ENCODE assay signal across 16 cellular contexts in the genomic region with DNA sequence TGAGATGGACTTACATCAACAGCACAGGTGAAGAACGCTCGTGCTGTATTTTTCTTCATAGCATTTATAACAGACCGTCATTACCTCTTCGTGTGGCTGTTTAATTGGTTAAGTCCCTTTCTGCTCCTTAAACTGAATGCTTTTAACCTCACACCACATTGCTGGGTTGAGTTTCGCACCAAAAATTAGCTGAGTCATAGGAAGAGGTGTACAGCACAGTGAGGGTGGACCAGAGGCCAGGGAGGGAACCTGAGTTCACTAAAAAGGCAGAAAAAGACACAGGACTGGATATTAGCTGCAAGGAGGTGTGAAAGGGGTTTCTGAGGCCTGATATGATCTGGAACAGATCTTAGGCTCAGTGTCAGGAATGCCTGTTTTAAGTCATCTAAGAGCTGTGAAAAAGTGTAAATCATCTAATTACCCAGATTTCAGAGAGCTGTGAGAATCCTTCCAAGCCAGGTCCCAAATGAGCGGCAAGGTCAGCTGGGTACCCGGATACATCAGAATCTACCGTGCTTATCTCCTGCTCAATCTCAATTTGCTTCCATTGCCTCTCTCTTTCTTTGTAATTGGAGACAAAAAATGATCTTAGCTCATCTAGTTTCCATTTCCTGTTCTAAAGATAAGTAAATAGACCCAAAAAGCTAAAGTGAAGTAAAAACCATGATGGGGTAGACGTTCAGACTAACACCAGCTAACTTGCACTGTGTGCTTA. TPM values are rescaled to one million over a fixed set of nuclear protein-coding genes. Genes with fewer than 3 reads are reported as not detected.
DNase-seq lines count a peak whose midpoint lies in the region; ATAC-seq and TF ChIP-seq lines count a peak whose summit lies in the region.
"Had no signal": no experiment of that assay in that cellular context is flagged by ENCODE, and none has a peak within 500 bp of the region (broad histone marks: within the 10 kb centered on the region; RNA-seq: fewer than 3 reads in every experiment).

No MANE protein-coding gene starts in this region.

- H2AFZ ChIP-seq in SK-N-SH (ENCODE audit: low read depth): no peak overlapping the region
- H2AFZ ChIP-seq in osteoblast (ENCODE audit: low read length): no peak overlapping the region

- H4K20me1 ChIP-seq in SK-N-SH (ENCODE audit: insufficient read depth) (no peaks in the 10 kb centered on the region), osteoblast (ENCODE audit: insufficient read depth, low read length) (no peaks in the 10 kb centered on the region)

- H3K9me3 ChIP-seq in SK-N-SH: no peaks in the 10 kb centered on the region
- no peaks in the 10 kb centered on the region for H3K9me3 ChIP-seq in osteoblast (ENCODE audit: low read depth, low read length)

- H3K9me2 ChIP-seq in SK-N-SH: no peaks in the 10 kb centered on the region

- TF ChIP-seq CTCF in SK-N-SH (IDR thresholded peaks at IDR 0.05) (no peak), choroid plexus epithelial cell (conservative IDR thresholded peaks at IDR 0.05; ENCODE audit: low read depth, low read length) (no peak), osteoblast (IDR thresholded peaks at IDR 0.05; ENCODE audit: extremely low read depth, low read depth, low read length) (no peak)

- H3K36me3 ChIP-seq in SK-N-SH (replicated peaks in 1 of 2; ENCODE audit: control insufficient read depth in 1 of 2, insufficient read depth in 2 of 2, low read length in 1 of 2) (peaks cover 35 to 47% of the 10 kb centered on the region in 2 experiments), osteoblast (ENCODE audit: insufficient read depth, low read length) (peaks cover 41% of the 10 kb centered on the region)

- peaks cover 24% of the 10 kb centered on the region for H3K36me3 Mint-ChIP-seq in activated CD4-positive, alpha-beta T cell treated with anti-CD3 and anti-CD28 coated beads for 36 hours (ENCODE audit: low read depth)

- peak overlapping the region; percentile 68 for H3K27ac Mint-ChIP-seq in activated CD4-positive, alpha-beta T cell treated with anti-CD3 and anti-CD28 coated beads for 36 hours
- H3K27ac Mint-ChIP-seq: nephron had no signal

- WGBS in SK-N-SH (ENCODE audit: low lambda C conversion rate): 60% methylated on average over 9 of the region's 9 CpGs

- CTCF ChIA-PET in activated CD4-positive, alpha-beta T cell treated with anti-CD3 and anti-CD28 coated beads for 36 hours (lab: Charles Lee): interaction anchor here (0.5 to 3.0 kb wide), 6 partner anchors 10 to 1029 kb away, joined by 3 to 21 read pairs (median 4); a partner anchor contains a TSS
- CTCF ChIA-PET in SK-N-SH (lab: Yijun Ruan, JAX): interaction anchor here (0.8 to 4.0 kb wide), 12 partner anchors 8 to 597 kb away, joined by 3 to 34 read pairs (median 6); a partner anchor contains a TSS

- no peaks in the 10 kb centered on the region for H3K27me3 Mint-ChIP-seq in activated CD4-positive, alpha-beta T cell treated with anti-CD3 and anti-CD28 coated beads for 36 hours
- H3K27me3 Mint-ChIP-seq: effector memory CD8-positive, alpha-beta T cell had no signal

- peaks cover 18% of the 10 kb centered on the region for H3K4me1 Mint-ChIP-seq in activated CD4-positive, alpha-beta T cell treated with anti-CD3 and anti-CD28 coated beads for 36 hours
- H3K4me1 Mint-ChIP-seq: nephron had no signal

- H3K9me3 Mint-ChIP-seq in activated CD4-positive, alpha-beta T cell treated with anti-CD3 and anti-CD28 coated beads for 36 hours (ENCODE audit: low read depth): peaks cover 2% of the 10 kb centered on the region
- H3K9me3 Mint-ChIP-seq: effector memory CD8-positive, alpha-beta T cell; nephron had no signal

- H3F3A ChIP-seq in SK-N-SH (replicated peaks; ENCODE audit: insufficient read depth): peaks cover 8% of the 10 kb centered on the region

- no peak overlapping the region for H3K4me3 Mint-ChIP-seq in activated CD4-positive, alpha-beta T cell treated with anti-CD3 and anti-CD28 coated beads for 36 hours
- H3K4me3 Mint-ChIP-seq: effector memory CD8-positive, alpha-beta T cell; nephron had no signal

- no peak overlapping the region for H3K9ac ChIP-seq in SK-N-SH

- H3K79me2 ChIP-seq in SK-N-SH (ENCODE audit: insufficient read depth): no peaks in the 10 kb centered on the region
- H3K79me2 ChIP-seq in osteoblast (ENCODE audit: insufficient read depth, low read length): no peaks in the 10 kb centered on the region

- POLR2A ChIA-PET in activated CD4-positive, alpha-beta T cell treated with anti-CD3 and anti-CD28 coated beads for 36 hours (lab: Charles Lee): interaction anchor here (0.8 to 1.7 kb wide), 2 partner anchors 10 to 11 kb away, joined by 3 read pairs; a partner anchor contains a TSS
- POLR2A ChIA-PET in SK-N-SH (lab: Yijun Ruan, JAX): no interaction called here

- H3K4me2 ChIP-seq in SK-N-SH: peak overlapping the region; percentile 43; the same call in 1 of the 2 replicates
- no peak overlapping the region for H3K4me2 ChIP-seq in osteoblast (ENCODE audit: insufficient read depth, low read length)

- H3K27ac ChIP-seq in SK-N-SH (ENCODE audit: low read depth in 2 of 2, low read length in 1 of 2) (no peak overlapping the region; a peak in 2 of 4 replicates), osteoblast (ENCODE audit: low read depth, low read length) (no peak overlapping the region)

- no peaks in the 10 kb centered on the region for H3K27me3 ChIP-seq in SK-N-SH (ENCODE audit: insufficient read depth)
- H3K27me3 ChIP-seq in osteoblast (ENCODE audit: insufficient read depth, low read length): no peaks in the 10 kb centered on the region

- no peak for TF ChIP-seq RAD21 in SK-N-SH (IDR thresholded peaks at IDR 0.05; ENCODE audit: low read length)

- peak; percentile 14 for DNase-seq in activated CD4-positive, alpha-beta T cell treated with anti-CD3 and anti-CD28 coated beads for 36 hours
- no peak for DNase-seq in activated CD4-positive, alpha-beta T cell treated with anti-CD3 and anti-CD28 coated beads, Interleukin-2, amount 50 U/mL, for 48 hours
- DNase-seq in H4 (ENCODE audit: low spot score) (peak; percentile 41), SK-N-SH (no peak), choroid plexus epithelial cell (ENCODE audit: low read depth) (peak; percentile 26), osteoblast (ENCODE audit: insufficient read length, low spot score, missing footprints) (no peak), hepatic stellate cell (ENCODE audit: low spot score) (no peak)
- DNase-seq: ACHN; caudate nucleus; effector memory CD8-positive, alpha-beta T cell; NCI-H1417 treated with DMSO at 0.1 percent for 48 hours; NCI-H446 had no signal

- H3K4me1 ChIP-seq in SK-N-SH (ENCODE audit: control insufficient read depth in 1 of 2, insufficient read depth in 2 of 2, low read depth in 1 of 2, low read length in 1 of 2) (peaks cover 4 to 11% of the 10 kb centered on the region in 2 experiments; a peak in 2 of 4 replicates), osteoblast (ENCODE audit: insufficient read depth, low read length) (peaks cover 3% of the 10 kb centered on the region)

- no peak overlapping the region for H3K4me3 ChIP-seq in SK-N-SH (ENCODE audit: low read depth in 2 of 2, low read length in 1 of 2)
- no peak overlapping the region for H3K4me3 ChIP-seq in choroid plexus epithelial cell (ENCODE audit: low read depth, low read length)
- no peak overlapping the region for H3K4me3 ChIP-seq in osteoblast (ENCODE audit: insufficient read depth, low read length)

- intact Hi-C loops in activated CD4-positive, alpha-beta T cell treated with anti-CD3 and anti-CD28 coated beads for 36 hours (cut with DNase I, micrococcal nuclease): loop anchor here in 1 of 2 experiments (1.0 to 5.0 kb wide), 4 partner anchors 11 to 1091 kb away; a partner anchor contains a TSS

- no peak for TF ChIP-seq EP300 in SK-N-SH (IDR thresholded peaks at IDR 0.05; ENCODE audit: borderline replicate concordance in 1 of 2, low read depth in 1 of 2, low read length in 1 of 2)

- ATAC-seq in activated CD4-positive, alpha-beta T cell treated with anti-CD3 and anti-CD28 coated beads for 36 hours: peak; percentile 76
- ATAC-seq in HG02759 (IDR thresholded peaks at IDR 0.05; ENCODE audit: unreplicated experiment): no peak
- ATAC-seq: effector memory CD8-positive, alpha-beta T cell had no signal

TF ChIP-seq in SK-N-SH, 30 proteins besides CTCF, POLR2A, EP300 and RAD21 (continues in another document):
- TF ChIP-seq RCOR1 (IDR thresholded peaks at IDR 0.05; ENCODE audit: low read length) (no peak), GATA2 (CRISPR knock-in tag; IDR thresholded peaks at IDR 0.05) (no peak), YY1 (IDR thresholded peaks at IDR 0.05; ENCODE audit: low read depth) (no peak), SIN3A (IDR thresholded peaks at IDR 0.05; ENCODE audit: borderline replicate concordance, low read depth, low read length) (no peak), NRF1 (IDR thresholded peaks at IDR 0.05; ENCODE audit: low read depth, low read length) (no peak), GABPA (IDR thresholded peaks at IDR 0.05; ENCODE audit: low read depth) (no peak), FOXJ3 (CRISPR knock-in tag; IDR thresholded peaks at IDR 0.05) (no peak)
- TF ChIP-seq, protein P1, sequence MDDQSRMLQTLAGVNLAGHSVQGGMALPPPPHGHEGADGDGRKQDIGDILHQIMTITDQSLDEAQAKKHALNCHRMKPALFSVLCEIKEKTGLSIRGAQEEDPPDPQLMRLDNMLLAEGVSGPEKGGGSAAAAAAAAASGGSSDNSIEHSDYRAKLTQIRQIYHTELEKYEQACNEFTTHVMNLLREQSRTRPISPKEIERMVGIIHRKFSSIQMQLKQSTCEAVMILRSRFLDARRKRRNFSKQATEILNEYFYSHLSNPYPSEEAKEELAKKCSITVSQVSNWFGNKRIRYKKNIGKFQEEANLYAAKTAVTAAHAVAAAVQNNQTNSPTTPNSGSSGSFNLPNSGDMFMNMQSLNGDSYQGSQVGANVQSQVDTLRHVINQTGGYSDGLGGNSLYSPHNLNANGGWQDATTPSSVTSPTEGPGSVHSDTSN (IDR thresholded peaks at IDR 0.05): no peak

RNA-seq across cellular contexts. Expression of a gene that starts 7.1 kb away (rescaled TPM):
- not detected for total RNA-seq in activated CD4-positive, alpha-beta T cell treated with anti-CD3 and anti-CD28 coated beads for 36 hours
- total RNA-seq in H4 (2014; rRNA removed; shearing (Covaris generic)): not detected in 2 replicates
- polyA plus RNA-seq in SK-N-SH (2012; rRNA removed): 0.06 and 0.10 TPM in 2 replicates
- polyA plus RNA-seq in SK-N-SH (2012; cell fraction: cytosol; rRNA removed): 0.12 TPM in 2 replicates
- polyA plus RNA-seq in SK-N-SH (2012; cell fraction: nucleus; rRNA removed): 0.13 and 0.14 TPM in 2 replicates
- 0.59 and 1.1 TPM in 2 replicates for total RNA-seq in osteoblast
- total RNA-seq: fibroblast of villous mesenchyme, OCI-LY7 had no signal

RNA-seq across cellular contexts. Expression of a gene that starts 10.8 kb away (rescaled TPM):
- 1 to 10 TPM; 9.2 to 9.6 TPM for total RNA-seq in activated CD4-positive, alpha-beta T cell treated with anti-CD3 and anti-CD28 coated beads for 36 hours
- 34.4 and 41.9 TPM in 2 replicates for total RNA-seq in H4 (2014; rRNA removed; shearing (Covaris generic))
- polyA plus RNA-seq in SK-N-SH (2012; rRNA removed): 5.4 and 8.5 TPM in 2 replicates
- polyA plus RNA-seq in SK-N-SH (2012; cell fraction: cytosol; rRNA removed): 7.9 and 8.2 TPM in 2 replicates
- 4.0 and 12.3 TPM in 2 replicates for polyA plus RNA-seq in SK-N-SH (2012; cell fraction: nucleus; rRNA removed)
- total RNA-seq in osteoblast: 10.9 and 13.6 TPM in 2 replicates

RNA-seq across cellular contexts. Expression of a gene that starts 10.9 kb away (rescaled TPM):
- total RNA-seq in activated CD4-positive, alpha-beta T cell treated with anti-CD3 and anti-CD28 coated beads for 36 hours: 10 to 100 TPM; 49.3 to 52.9 TPM
- total RNA-seq in H4 (2014; rRNA removed; shearing (Covaris generic)): 29.7 and 37.4 TPM in 2 replicates
- polyA plus RNA-seq in SK-N-SH (2012; rRNA removed): 18.4 and 23.5 TPM in 2 replicates
- polyA plus RNA-seq in SK-N-SH (2012; cell fraction: cytosol; rRNA removed): 17.6 and 18.2 TPM in 2 replicates
- polyA plus RNA-seq in SK-N-SH (2012; cell fraction: nucleus; rRNA removed): 49.1 and 69.3 TPM in 2 replicates
- total RNA-seq in osteoblast: 36.2 and 36.6 TPM in 2 replicates

Comparison
In these comparisons a context has a peak if more than half of its experiments do, and no peak if none do; other contexts are left out.
1. DNase-seq: peak in activated CD4-positive, alpha-beta T cell treated with anti-CD3 and anti-CD28 coated beads for 36 hours (single experiment), H4 (single experiment) and choroid plexus epithelial cell (single experiment); none in activated CD4-positive, alpha-beta T cell treated with anti-CD3 and anti-CD28 coated beads, Interleukin-2, amount 50 U/mL, for 48 hours (0 of 2), SK-N-SH (single experiment), osteoblast (single experiment) and hepatic stellate cell (single experiment).